In genomic region chr5:132496631-132497487, GRCh38 we compare ENCODE assay signal across 8 cellular contexts. TPM values are rescaled to one million over a fixed set of nuclear protein-coding genes. Genes with fewer than 3 reads are reported as not detected.
DNase-seq lines count a peak whose midpoint lies in the region; ATAC-seq, FAIRE-seq and TF ChIP-seq lines count a peak whose summit lies in the region.

No MANE protein-coding gene starts in this region.

- H2AFZ ChIP-seq in KMS-11 (ENCODE audit: low read depth) = peak overlapping the region; percentile 82

- no peak overlapping the region for H3K4me3 ChIP-seq in KMS-11 (IDR thresholded peaks at IDR 0.05; ENCODE audit: insufficient read depth, low read depth, low read length)
- peak overlapping the region; percentile 60 for H3K4me3 ChIP-seq in bronchial epithelial cell (ENCODE audit: low read depth, low read length)
- H3K4me3 ChIP-seq in skeletal muscle cell (ENCODE audit: low read depth, low read length) = peak overlapping the region; percentile 58

- peak overlapping the region; percentile 74 for H3K27ac ChIP-seq in KMS-11

- H3K36me3 ChIP-seq in KMS-11 (ENCODE audit: insufficient read depth) (no peaks in the 10 kb centered on the region), bronchial epithelial cell (ENCODE audit: control insufficient read depth, insufficient read depth, low read length) (no peaks in the 10 kb centered on the region)

- H3K27me3 ChIP-seq in KMS-11 (ENCODE audit: insufficient read depth, low read depth) (no peaks in the 10 kb centered on the region), bronchial epithelial cell (ENCODE audit: control insufficient read depth, insufficient read depth, low read length) (no peaks in the 10 kb centered on the region)

- no peak for FAIRE-seq in bronchial epithelial cell (lab: Jason Lieb, UNC)

- peak; percentile 93 for DNase-seq in GM03348 (ENCODE audit: low spot score)
- DNase-seq in T-helper 22 cell (ENCODE audit: low read depth) = peak; percentile 47
- DNase-seq in bronchial epithelial cell (ENCODE audit: low read depth) = no peak
- DNase-seq in iPS-NIHi11 (ENCODE audit: low spot score) = peak; percentile 90
- no peak for DNase-seq in skeletal muscle cell (ENCODE audit: low read depth)
- DNase-seq in OCI-M2 (lab: John Stamatoyannopoulos, UW; ENCODE audit: unreplicated experiment) = no peak

- no peak for TF ChIP-seq CTCF in KMS-11 (conservative IDR thresholded peaks at IDR 0.05; ENCODE audit: low read depth, low read length)
- TF ChIP-seq CTCF in bronchial epithelial cell (IDR thresholded peaks at IDR 0.05; ENCODE audit: insufficient read depth, low read length, severe bottlenecking) = no peak

- peaks cover 87% of the 10 kb centered on the region for H3K4me1 ChIP-seq in KMS-11 (ENCODE audit: low read depth, poor library complexity, severe bottlenecking)

- no peaks in the 10 kb centered on the region for H4K20me1 ChIP-seq in KMS-11 (ENCODE audit: insufficient read depth)

- H3K9ac ChIP-seq in KMS-11 = peak overlapping the region; percentile 61

- H3K79me2 ChIP-seq in KMS-11 (ENCODE audit: insufficient read depth, low read depth) = no peaks in the 10 kb centered on the region

- peak overlapping the region; percentile 99 for H3K4me2 ChIP-seq in KMS-11

- peak; percentile 43 for ATAC-seq in GM21619 (IDR thresholded peaks at IDR 0.05; ENCODE audit: unreplicated experiment)

RNA-seq across cellular contexts. Expression of gene IRF1, which starts 6.3 kb away (rescaled TPM):
- total RNA-seq in bronchial epithelial cell = 2.9 and 7.4 TPM in 2 replicates

RNA-seq across cellular contexts. Expression of gene IL5, which starts 46.5 kb away (rescaled TPM):
- total RNA-seq in bronchial epithelial cell = not detected in 2 replicates

RNA-seq across cellular contexts. Expression of gene RAD50, which starts 59.9 kb away (rescaled TPM):
- 29.2 and 35.6 TPM in 2 replicates for total RNA-seq in bronchial epithelial cell

Comparison
In these comparisons a context has a peak if more than half of its experiments do, and no peak if none do; other contexts are left out.
1. DNase-seq: peak in GM03348 (single experiment), T-helper 22 cell (single experiment) and iPS-NIHi11 (single experiment); none in bronchial epithelial cell (single experiment), skeletal muscle cell (single experiment) and OCI-M2 (single experiment).